32 cellular contexts compared by ENCODE assay signal in the genomic region with DNA sequence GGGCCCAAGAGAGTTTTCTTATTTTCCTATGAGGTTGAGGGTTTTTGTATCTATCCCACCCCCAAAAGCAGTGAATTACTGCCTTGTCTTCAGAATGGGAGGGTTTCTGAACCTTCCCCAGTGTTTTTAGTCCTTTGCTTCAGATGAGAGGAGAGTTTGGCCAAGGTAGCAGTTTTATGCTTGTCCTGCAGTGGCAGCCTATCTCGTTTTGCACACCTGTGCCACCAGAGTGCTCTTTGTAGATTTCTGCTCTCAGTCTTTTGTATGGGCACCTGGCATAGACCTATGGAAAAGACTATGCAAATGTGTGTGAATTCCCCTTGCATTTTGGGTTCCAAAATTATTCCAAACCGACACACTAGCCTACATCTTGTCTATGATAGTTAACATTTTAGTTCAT. TPM values are rescaled to one million over a fixed set of nuclear protein-coding genes. Genes with fewer than 3 reads are reported as not detected.
DNase-seq lines count a peak whose midpoint lies in the region; ATAC-seq, FAIRE-seq and TF ChIP-seq lines count a peak whose summit lies in the region.
"Had no signal": no experiment of that assay in that cellular context is flagged by ENCODE, and none has a peak within 500 bp of the region (broad histone marks: within the 10 kb centered on the region; RNA-seq: fewer than 3 reads in every experiment).

No MANE protein-coding gene starts in this region.

- POLR2A ChIA-PET in IMR-90 (lab: Charles Lee; ENCODE audit: unreplicated experiment) (no interaction called here), WTC11 (lab: Charles Lee) (no interaction called here)

- H3K4me1 ChIP-seq in DND-41 (ENCODE audit: insufficient read depth, low read length) (peaks cover 28% of the 10 kb centered on the region), IMR-90 (ENCODE audit: control insufficient read depth, insufficient read depth, low read length) (no peaks in the 10 kb centered on the region; the same call in 1 of the 2 replicates), keratinocyte (ENCODE audit: control insufficient read depth, extremely low read depth, insufficient read depth, low read length) (peaks cover 16% of the 10 kb centered on the region)
- H3K4me1 ChIP-seq: ascending aorta, testis had no signal

- H2AK5ac ChIP-seq in IMR-90 (ENCODE audit: low read depth, low read length): no peak overlapping the region

- in situ Hi-C loops in IMR-90 (cut with MboI; ENCODE audit: low sequenced_read_pairs): no loop called here

- TF ChIP-seq RAD21 in IMR-90 (IDR thresholded peaks at IDR 0.05; ENCODE audit: low read length): no peak

- ATAC-seq in DND-41 (ENCODE audit: insufficient read depth, low read depth): peak; percentile 42; the same call in 1 of the 3 replicates
- ATAC-seq in IMR-90 (ENCODE audit: low read depth): no peak
- peak; percentile 78 for ATAC-seq in WTC11
- ATAC-seq: activated T-helper 17 cell treated with anti-CD3 and anti-CD28 coated beads, Interleukin-2, amount 50 U/mL, for 72 hours; heart left ventricle; left lung; naive thymus-derived CD8-positive, alpha-beta T cell; Right ventricle myocardium inferior had no signal

- peaks cover 3% of the 10 kb centered on the region; the same call in 1 of the 2 replicates for H3K27me3 Mint-ChIP-seq in WTC11 (ENCODE audit: low read depth)
- H3K27me3 Mint-ChIP-seq: activated naive CD8-positive, alpha-beta T cell treated with anti-CD3 and anti-CD28 coated beads for 36 hours; activated T-helper 17 cell treated with anti-CD3 and anti-CD28 coated beads, Interleukin-2, amount 50 U/mL, for 72 hours; naive thymus-derived CD8-positive, alpha-beta T cell had no signal

- CTCF ChIA-PET in IMR-90 (lab: Yijun Ruan, JAX): no interaction called here
- CTCF ChIA-PET in WTC11 (lab: Charles Lee): no interaction called here

- no peak overlapping the region for H4K5ac ChIP-seq in IMR-90 (ENCODE audit: low read depth, low read length)

- H3K79me1 ChIP-seq in IMR-90 (ENCODE audit: low read depth in 1 of 2, low read length in 2 of 2): peaks cover 12 to 25% of the 10 kb centered on the region in 2 experiments

- no peak overlapping the region for H3K27ac Mint-ChIP-seq in WTC11
- H3K27ac Mint-ChIP-seq: activated naive CD8-positive, alpha-beta T cell treated with anti-CD3 and anti-CD28 coated beads for 36 hours; activated T-helper 17 cell treated with anti-CD3 and anti-CD28 coated beads, Interleukin-2, amount 50 U/mL, for 72 hours; mesothelial cell of epicardium had no signal

- H3K23ac ChIP-seq in IMR-90 (ENCODE audit: low read depth, low read length): no peak overlapping the region

- H2AFZ ChIP-seq in DND-41 (ENCODE audit: low read depth, low read length) (no peak overlapping the region), IMR-90 (replicated peaks; ENCODE audit: low read length, poor library complexity) (no peak overlapping the region), keratinocyte (ENCODE audit: control insufficient read depth, low read length) (no peak overlapping the region)

- no peak overlapping the region for H3K18ac ChIP-seq in IMR-90 (ENCODE audit: low read depth, low read length)

- no peak overlapping the region for H4K91ac ChIP-seq in IMR-90 (ENCODE audit: insufficient read depth, low read depth, low read length)

- peak; percentile 20 for TF ChIP-seq CTCF in DND-41 (IDR thresholded peaks at IDR 0.05; ENCODE audit: borderline replicate concordance, extremely low read depth, low read length, poor library complexity, severe bottlenecking)
- no peak for TF ChIP-seq CTCF in IMR-90 (conservative IDR thresholded peaks at IDR 0.05; ENCODE audit: low read depth, low read length)
- no peak for TF ChIP-seq CTCF in WTC11 (IDR thresholded peaks at IDR 0.05)
- TF ChIP-seq CTCF in keratinocyte (optimal IDR thresholded peaks at IDR 0.05 in 1 of 3, IDR thresholded peaks at IDR 0.05 in 1 of 3, conservative IDR thresholded peaks at IDR 0.05 in 1 of 3; ENCODE audit: extremely low read depth in 1 of 3, insufficient read depth in 2 of 3, low read length in 3 of 3): peak in 2 of 3 experiments; percentile 21 to 31

- peaks cover 12% of the 10 kb centered on the region for H3K4me1 Mint-ChIP-seq in WTC11

- H2BK15ac ChIP-seq in IMR-90 (ENCODE audit: low read depth, low read length): no peak overlapping the region

- intact Hi-C loops in IMR-90 (cut with micrococcal nuclease): no loop called here

- H3K4ac ChIP-seq in IMR-90 (ENCODE audit: low read depth, low read length): 0 out of 2 replicates have a peak overlapping the region, but pooled peaks have one; percentile 14

- H3K27ac ChIP-seq in DND-41 (ENCODE audit: low read length) (no peak overlapping the region), IMR-90 (ENCODE audit: insufficient read depth, low read length) (no peak overlapping the region), keratinocyte (ENCODE audit: control insufficient read depth, insufficient read depth, low read length) (no peak overlapping the region)
- H3K27ac ChIP-seq: ascending aorta; BLaER1 treated with 17β-estradiol and CSF1 and Interleukin-3, amounts not matched to agents 10 nM and 100 nM; heart left ventricle; left lung; right atrium auricular region; testis; vagina had no signal

- no peak overlapping the region for H4K8ac ChIP-seq in IMR-90 (ENCODE audit: low read depth in 2 of 2, low read length in 2 of 2)

- no peak overlapping the region for H2AK9ac ChIP-seq in IMR-90 (replicated peaks; ENCODE audit: low read depth, low read length, poor library complexity)

- H4K20me1 ChIP-seq in DND-41 (ENCODE audit: insufficient read depth, low read length): no peaks in the 10 kb centered on the region
- H4K20me1 ChIP-seq in IMR-90 (ENCODE audit: insufficient read depth, low read length): peaks cover 3% of the 10 kb centered on the region; the same call in 1 of the 2 replicates
- H4K20me1 ChIP-seq in keratinocyte (ENCODE audit: control insufficient read depth, extremely low read depth, insufficient read depth, low read length): no peaks in the 10 kb centered on the region
- H4K20me1 ChIP-seq: BLaER1 treated with 17β-estradiol and CSF1 and Interleukin-3, amounts not matched to agents 10 nM and 100 nM had no signal

- H3K9ac ChIP-seq in DND-41 (ENCODE audit: low read depth, low read length) (no peak overlapping the region), IMR-90 (ENCODE audit: low read depth, low read length) (no peak overlapping the region), keratinocyte (ENCODE audit: control insufficient read depth, extremely low read depth, insufficient read depth, low read length) (no peak overlapping the region)
- H3K9ac ChIP-seq: BLaER1 treated with 17β-estradiol and CSF1 and Interleukin-3, amounts not matched to agents 10 nM and 100 nM had no signal

- H3K4me2 ChIP-seq in DND-41 (ENCODE audit: insufficient read depth, low read length): peak overlapping the region; percentile 16; the same call in 1 of the 2 replicates
- H3K4me2 ChIP-seq in IMR-90 (ENCODE audit: low read depth, low read length): no peak overlapping the region
- H3K4me2 ChIP-seq in keratinocyte (ENCODE audit: control insufficient read depth, extremely low read depth, insufficient read depth, low read depth, low read length): no peak overlapping the region
- H3K4me2 ChIP-seq: BLaER1 treated with 17β-estradiol and CSF1 and Interleukin-3, amounts not matched to agents 10 nM and 100 nM had no signal

- H3K27me3 ChIP-seq in DND-41 (ENCODE audit: insufficient read depth, low read length, poor library complexity) (no peaks in the 10 kb centered on the region), IMR-90 (ENCODE audit: control insufficient read depth, insufficient read depth, low read length) (no peaks in the 10 kb centered on the region), keratinocyte (ENCODE audit: control insufficient read depth, extremely low read depth, insufficient read depth, low read length) (no peaks in the 10 kb centered on the region)
- H3K27me3 ChIP-seq: ascending aorta; BLaER1 treated with 17β-estradiol and CSF1 and Interleukin-3, amounts not matched to agents 10 nM and 100 nM; heart left ventricle; left lung; right atrium auricular region; testis; vagina had no signal

- no peak overlapping the region for H3K14ac ChIP-seq in IMR-90 (replicated peaks; ENCODE audit: low read depth, low read length)

- no peak overlapping the region for H2BK20ac ChIP-seq in IMR-90 (ENCODE audit: low read depth, low read length)

- peaks cover 4% of the 10 kb centered on the region; the same call in 1 of the 2 replicates for H3K9me3 Mint-ChIP-seq in WTC11
- H3K9me3 Mint-ChIP-seq: activated T-helper 17 cell treated with anti-CD3 and anti-CD28 coated beads, Interleukin-2, amount 50 U/mL, for 72 hours had no signal

- dilution Hi-C loops in IMR-90 (cut with HindIII; ENCODE audit: low sequenced_read_pairs, unreplicated experiment): no loop called here
- dilution Hi-C loops in keratinocyte (cut with MboI; ENCODE audit: extremely low pct_ligation_motif_present, low sequenced_read_pairs): no loop called here

- no peak overlapping the region for H2BK120ac ChIP-seq in IMR-90 (ENCODE audit: low read depth, low read length)

- H3K9me1 ChIP-seq in IMR-90 (ENCODE audit: insufficient read depth, low read length): 0 out of 2 replicates have a peak, but pooled peaks cover 4% of the 10 kb centered on the region
- no peaks in the 10 kb centered on the region for H3K9me1 ChIP-seq in keratinocyte (ENCODE audit: control insufficient read depth, extremely low read depth, insufficient read depth, low read length)

- H3K36me3 Mint-ChIP-seq in WTC11: no peaks in the 10 kb centered on the region

- WGBS in IMR-90 (ENCODE audit: extremely low coverage in 2 of 2, insufficient read length in 1 of 2), 2 experiments: 60% methylated on average over 1 of the region's 2 CpGs; no CpG with 5 or more reads in 1 of the 2 experiments

- no peak overlapping the region for H3K4me3 Mint-ChIP-seq in WTC11
- H3K4me3 Mint-ChIP-seq: activated naive CD8-positive, alpha-beta T cell treated with anti-CD3 and anti-CD28 coated beads for 36 hours; activated T-helper 17 cell treated with anti-CD3 and anti-CD28 coated beads, Interleukin-2, amount 50 U/mL, for 72 hours; mesothelial cell of epicardium; naive thymus-derived CD8-positive, alpha-beta T cell had no signal

- BruUV-seq in IMR-90 (replicated peaks; lab: Mats Ljungman, UMichigan): no TSS peak

- no peak overlapping the region for H2BK5ac ChIP-seq in IMR-90 (ENCODE audit: low read depth, low read length, poor library complexity, severe bottlenecking)

- DNase-seq in DND-41: no peak
- no peak for DNase-seq in IMR-90
- no peak for DNase-seq in WTC11 (ENCODE audit: low spot score)
- DNase-seq in keratinocyte (ENCODE audit: low read depth, low spot score): no peak
- no peak for DNase-seq in effector CD8-positive, alpha-beta T cell (lab: John Stamatoyannopoulos, UW)
- no peak for DNase-seq in kidney glomerular epithelial cell (lab: John Stamatoyannopoulos, UW)
- DNase-seq in activated CD8-positive, alpha-beta memory T cell treated with anti-CD3 and anti-CD28 coated beads, Interleukin-2, amount 50 U/mL, for 48 hours: no peak
- no peak for DNase-seq in HTR-8/SVneo (ENCODE audit: insufficient read length, low spot score)
- DNase-seq: activated CD4-positive, alpha-beta T cell treated with anti-CD3 and anti-CD28 coated beads, Interleukin-2, amount 50 U/mL, for 4 hours; activated CD8-positive, alpha-beta memory T cell treated with anti-CD3 and anti-CD28 coated beads, Interleukin-2, amount 50 U/mL, for 4 hours; activated naive CD8-positive, alpha-beta T cell treated with anti-CD3 and anti-CD28 coated beads for 36 hours; Caco-2; caudate nucleus; heart left ventricle; Karpas-422; left lung; naive thymus-derived CD8-positive, alpha-beta T cell; NCI-H1092 treated with DMSO at 0.1 percent for 48 hours; NCI-H2029; NCI-H345; NCI-H82; OCI-M1; stimulated activated CD4-positive, alpha-beta T cell treated with anti-CD3 and anti-CD28 coated beads, Interleukin-4, amount 100 ng/mL, for 4 hours; stimulated activated naive CD4-positive, alpha-beta T cell treated with Interleukin-2 at 50 U/mL for 16 hours; testis had no signal

- TF ChIP-seq POLR2A in IMR-90 (IDR thresholded peaks at IDR 0.05; ENCODE audit: low read depth, low read length): no peak

- H3K56ac ChIP-seq in IMR-90 (ENCODE audit: extremely low read depth, insufficient read depth, low read length): no peak overlapping the region

- H3K4me3 ChIP-seq in DND-41 (ENCODE audit: low read depth in 1 of 2, low read length in 2 of 2) (no peak overlapping the region), IMR-90 (ENCODE audit: insufficient read depth, low read depth, low read length) (no peak overlapping the region), keratinocyte (ENCODE audit: control insufficient read depth in 2 of 3, extremely low read depth in 1 of 3, insufficient read depth in 2 of 3, low read depth in 1 of 3, low read length in 3 of 3) (no peak overlapping the region)
- H3K4me3 ChIP-seq: ascending aorta; BLaER1 treated with 17β-estradiol and CSF1 and Interleukin-3, amounts not matched to agents 10 nM and 100 nM; heart left ventricle; left lung; right atrium auricular region; testis; vagina had no signal

- H3K9me3 ChIP-seq in DND-41 (ENCODE audit: insufficient read depth, low read length, severe bottlenecking) (no peaks in the 10 kb centered on the region), IMR-90 (ENCODE audit: control insufficient read depth, insufficient read depth, low read length) (no peaks in the 10 kb centered on the region), keratinocyte (ENCODE audit: control insufficient read depth, low read depth, low read length) (no peaks in the 10 kb centered on the region)
- H3K9me3 ChIP-seq: Caco-2, left lung, right atrium auricular region, testis, vagina had no signal

- FAIRE-seq in keratinocyte (lab: Jason Lieb, UNC): no peak
- FAIRE-seq in HTR-8/SVneo (lab: Jason Lieb, UNC): no peak

- H3K36me3 ChIP-seq in DND-41 (ENCODE audit: insufficient read depth, low read length): no peaks in the 10 kb centered on the region
- no peaks in the 10 kb centered on the region for H3K36me3 ChIP-seq in IMR-90 (ENCODE audit: control insufficient read depth, insufficient read depth, low read length)
- no peaks in the 10 kb centered on the region for H3K36me3 ChIP-seq in keratinocyte (ENCODE audit: control insufficient read depth in 2 of 2, extremely low read depth in 1 of 2, insufficient read depth in 2 of 2, low read length in 2 of 2)
- H3K36me3 ChIP-seq: ascending aorta; BLaER1 treated with 17β-estradiol and CSF1 and Interleukin-3, amounts not matched to agents 10 nM and 100 nM; heart left ventricle; left lung; right atrium auricular region; vagina had no signal

- H3K79me2 ChIP-seq in DND-41 (ENCODE audit: insufficient read depth, low read length) (peaks cover 57% of the 10 kb centered on the region), keratinocyte (ENCODE audit: control insufficient read depth, insufficient read depth, low read length) (peaks cover 35% of the 10 kb centered on the region)

RNA-seq across cellular contexts. Expression of a gene that starts 5.8 kb away (rescaled TPM):
- total RNA-seq in IMR-90 (2012; rRNA removed) (17.6 and 31.4 TPM in 2 replicates), WTC11 (2021) (2.1 to 3.1 TPM (median 2.8 TPM) in 3 replicates)
- polyA plus RNA-seq in IMR-90 (2012; rRNA removed) (6.6 and 9.9 TPM in 2 replicates), keratinocyte (6.2 to 11.3 TPM (median 9.0 TPM) in 3 replicates)
- 1.8 and 2.3 TPM in 2 replicates for polyA plus RNA-seq in IMR-90 (2012; cell fraction: cytosol; rRNA removed)
- polyA plus RNA-seq in IMR-90 (2012; cell fraction: nucleus; rRNA removed; ENCODE audit: low replicate concordance): 1.1 and 8.3 TPM in 2 replicates
- 3.1 TPM for polyA plus RNA-seq in keratinocyte (2011; ENCODE audit: low read depth)
- 6.1 and 14.7 TPM in 2 replicates for polyA plus RNA-seq in keratinocyte (2011; cell fraction: cytosol; rRNA removed)
- polyA plus RNA-seq in keratinocyte (2011; cell fraction: nucleus; rRNA removed): 11.6 and 15.0 TPM in 2 replicates
- 1.9 and 3.9 TPM in 2 replicates for polyA plus RNA-seq in keratinocyte (2012; ENCODE audit: low replicate concordance)
- polyA minus RNA-seq in keratinocyte: 2.7 to 21.9 TPM (median 11.5 TPM) in 3 replicates
- polyA minus RNA-seq in keratinocyte (2011; cell fraction: cytosol; rRNA and poly(A)+ RNA removed): 5.2 TPM
- 15.4 and 30.3 TPM in 2 replicates for polyA minus RNA-seq in keratinocyte (2011; cell fraction: nucleus; rRNA and poly(A)+ RNA removed)

Comparison
In these comparisons a context has a peak if more than half of its experiments do, and no peak if none do; other contexts are left out.
1. CTCF ChIP-seq: peak in DND-41 (single experiment) and keratinocyte (2 of 3); none in IMR-90 (single experiment) and WTC11 (single experiment).